In genomic region chr17:30905742-30906100, GRCh38 we compare ENCODE assay signal across 8 cellular contexts. TPM values are rescaled to one million over a fixed set of nuclear protein-coding genes. Genes with fewer than 3 reads are reported as not detected.
DNase-seq lines count a peak whose midpoint lies in the region; ATAC-seq and TF ChIP-seq lines count a peak whose summit lies in the region.

No MANE protein-coding gene starts in this region.

- H3K9ac ChIP-seq in NT2/D1 (ENCODE audit: insufficient read length, low read depth), result peak overlapping the region; percentile 93

- peak overlapping the region; percentile 81 to 98 (median 92) for H3K27ac Mint-ChIP-seq in CD4-positive, alpha-beta memory T cell

- CTCF ChIA-PET in CD4-positive, alpha-beta memory T cell (lab: Charles Lee; ENCODE audit: partially characterized antibody), result interaction anchor here (0.6 kb wide), 1 partner anchor 58 kb away, joined by 3 read pairs; no protein-coding TSS in a partner anchor

- no peak for TF ChIP-seq EP300 in transverse colon (IDR thresholded peaks at IDR 0.05; ENCODE audit: low read depth)

- H3K9me3 Mint-ChIP-seq in CD4-positive, alpha-beta memory T cell, result peaks cover 0 to 1% (median 0%) of the 10 kb centered on the region in 8 donors

- H3K4me3 Mint-ChIP-seq in CD4-positive, alpha-beta memory T cell, result peak overlapping the region; percentile 87 to 97 (median 91)

- peaks cover 30 to 61% (median 45%) of the 10 kb centered on the region in 4 donors for H3K4me1 Mint-ChIP-seq in CD4-positive, alpha-beta memory T cell

- in situ Hi-C loops in transverse colon (cut with MboI; ENCODE audit: low pct_ligation_motif_present in 1 of 4, low pct_unique_long_range_greater_than_20kb in 1 of 4, low sequenced_read_pairs in 3 of 4), result loop anchor here in 1 of 4 donors (25.0 kb wide), 1 partner anchor 307 kb away; no protein-coding TSS in a partner anchor

- POLR2A ChIA-PET in CD4-positive, alpha-beta memory T cell (lab: Charles Lee; ENCODE audit: partially characterized antibody), result interaction anchor here (1.3 kb wide), 1 partner anchor 63 kb away, joined by 5 read pairs; no protein-coding TSS in a partner anchor

- DNase-seq in CD4-positive, alpha-beta memory T cell, result peak in 1 of 5 donors; percentile 10
- DNase-seq in NT2/D1 (ENCODE audit: low read depth, low spot score) (no peak), choroid plexus epithelial cell (ENCODE audit: low read depth) (no peak), medulla oblongata (ENCODE audit: extremely low spot score) (peak; percentile 18), transverse colon (peak; percentile 11), dermis blood vessel endothelial cell (no peak), NCI-H2196 (lab: John Stamatoyannopoulos, UW; ENCODE audit: unreplicated experiment) (no peak)

- peak; percentile 28 for ATAC-seq in GM21515 (IDR thresholded peaks at IDR 0.05; ENCODE audit: unreplicated experiment)

- no peaks in the 10 kb centered on the region for H3K27me3 ChIP-seq in CD4-positive, alpha-beta memory T cell (ENCODE audit: insufficient read depth, low read length)
- H3K27me3 ChIP-seq in NT2/D1 (ENCODE audit: insufficient read depth, insufficient read length), result no peaks in the 10 kb centered on the region
- no peaks in the 10 kb centered on the region for H3K27me3 ChIP-seq in transverse colon

- H3K36me3 ChIP-seq in CD4-positive, alpha-beta memory T cell (ENCODE audit: insufficient read depth, low read length), result peaks cover 4% of the 10 kb centered on the region
- H3K36me3 ChIP-seq in NT2/D1 (ENCODE audit: insufficient read depth, insufficient read length, low read length) (peaks cover 27% of the 10 kb centered on the region), transverse colon (no peaks in the 10 kb centered on the region)

- H3K9me3 ChIP-seq in CD4-positive, alpha-beta memory T cell (ENCODE audit: control insufficient read depth in 1 of 2, low read length in 2 of 2), result no peaks in the 10 kb centered on the region
- H3K9me3 ChIP-seq in NT2/D1 (ENCODE audit: insufficient read depth, low read length) (no peaks in the 10 kb centered on the region), transverse colon (no peaks in the 10 kb centered on the region)

- WGBS in transverse colon (ENCODE audit: low coverage in 1 of 2), 2 donors, result 1% methylated on average over 11 of the region's 11 CpGs; no CpG with 5 or more reads in 1 of the 2 donors

- intact Hi-C loops in CD4-positive, alpha-beta memory T cell (cut with micrococcal nuclease), result loop anchor here (1.0 kb wide), 2 partner anchors 65 to 103 kb away; no protein-coding TSS in a partner anchor
- intact Hi-C loops in transverse colon (cut with DNase I; ENCODE audit: low total_unique reads), result loop anchor here (1.0 kb wide), 1 partner anchor 66 kb away; the partner anchor contains the start of gene RNF135

- TF ChIP-seq POLR2A in transverse colon (IDR thresholded peaks at IDR 0.05), result no peak

- H3K36me3 Mint-ChIP-seq in CD4-positive, alpha-beta memory T cell, result peaks cover 9 to 29% of the 10 kb centered on the region in 2 donors

- H3K27ac ChIP-seq in CD4-positive, alpha-beta memory T cell (ENCODE audit: low read depth, low read length), result peak overlapping the region; percentile 79
- H3K27ac ChIP-seq in transverse colon, result peak overlapping the region; percentile 85 to 95 (median 91)

- no peaks in the 10 kb centered on the region for H3K27me3 Mint-ChIP-seq in CD4-positive, alpha-beta memory T cell

- H3K4me1 ChIP-seq in CD4-positive, alpha-beta memory T cell (ENCODE audit: insufficient read depth, low read length), result peaks cover 38% of the 10 kb centered on the region
- H3K4me1 ChIP-seq in NT2/D1 (ENCODE audit: insufficient read depth, insufficient read length) (no peaks in the 10 kb centered on the region), transverse colon (peaks cover 5 to 21% (median 12%) of the 10 kb centered on the region in 4 donors)

- TF ChIP-seq CTCF in choroid plexus epithelial cell (conservative IDR thresholded peaks at IDR 0.05; ENCODE audit: low read depth, low read length) (no peak), transverse colon (IDR thresholded peaks at IDR 0.05) (no peak)

- H3K4me3 ChIP-seq in CD4-positive, alpha-beta memory T cell (ENCODE audit: low read length in 2 of 2), result peak overlapping the region; percentile 71 to 94
- peak overlapping the region; percentile 89 for H3K4me3 ChIP-seq in NT2/D1 (ENCODE audit: insufficient read length, low read depth)
- H3K4me3 ChIP-seq in choroid plexus epithelial cell (ENCODE audit: low read depth, low read length), result peak overlapping the region; percentile 83
- H3K4me3 ChIP-seq in transverse colon, result peak overlapping the region; percentile 23 to 76 (median 68)

RNA-seq across cellular contexts. Expression of gene TEFM, which starts 0.3 kb away (rescaled TPM):
- total RNA-seq in CD4-positive, alpha-beta memory T cell, result 10 to 100 TPM; 20.2 to 21.3 TPM
- 10 to 100 TPM; 20.8 to 21.2 TPM for polyA plus RNA-seq in CD4-positive, alpha-beta memory T cell
- total RNA-seq in transverse colon, result 10 to 100 TPM in 2 of 4 donors, 1 to 10 TPM in 2; 1.8 to 15.0 (median 8.9) TPM
- total RNA-seq in dermis blood vessel endothelial cell, result 9.2 and 15.1 TPM in 2 replicates

RNA-seq across cellular contexts. Expression of gene ADAP2, which starts 16.0 kb away (rescaled TPM):
- total RNA-seq in CD4-positive, alpha-beta memory T cell, result 1 to 10 TPM; 4.6 to 6.4 TPM
- not detected for polyA plus RNA-seq in CD4-positive, alpha-beta memory T cell
- total RNA-seq in transverse colon (10 to 100 TPM in 2 of 4 donors, 1 to 10 TPM in 1, not detected in 1; 8.6 to 12.3 (median 11.9) TPM), dermis blood vessel endothelial cell (0.34 and 0.47 TPM in 2 replicates)

Comparison
In these comparisons a context has a peak if more than half of its experiments do, and no peak if none do; other contexts are left out.
1. DNase-seq: peak in medulla oblongata (single experiment) and transverse colon (single experiment); none in NT2/D1 (single experiment), choroid plexus epithelial cell (single experiment), dermis blood vessel endothelial cell (single experiment) and NCI-H2196 (single experiment).
2. Peak in every context shown above with its lines, with median percentiles within 50 percentile points of each other: H3K4me3 ChIP-seq.